Comparison of ENCODE assay signal across 11 cellular contexts in genomic region chr11:73233211-73233610, GRCh38. TPM values are rescaled to one million over a fixed set of nuclear protein-coding genes. Genes with fewer than 3 reads are reported as not detected.
"Had no signal": no experiment of that assay in that cellular context is flagged by ENCODE, and none has a peak within 500 bp of the region (broad histone marks: within the 10 kb centered on the region; RNA-seq: fewer than 3 reads in every experiment).

No MANE protein-coding gene starts in this region.

- H3K36me3 ChIP-seq: stomach, uterus had no signal

- DNase-seq: activated CD4-positive, alpha-beta T cell treated with anti-CD3 and anti-CD28 coated beads, Interleukin-2, amount 10 ng/mL, durations not matched to agents 24 days and 14 days; cerebellar nuclear complex; esophagus squamous epithelium; foreskin fibroblast; left ventricle myocardium superior; mesenchymal stem cell; stimulated activated CD4-positive, alpha-beta T cell treated with anti-CD3 and anti-CD28 coated beads, Interleukin-4, amount 100 ng/mL, for 4 hours; stomach had no signal

- H3K27ac ChIP-seq: esophagus squamous epithelium, stomach, uterus had no signal

- H3K27me3 ChIP-seq: esophagus squamous epithelium, stomach, uterus had no signal

- H3K9me3 ChIP-seq: esophagus squamous epithelium, stomach, uterus had no signal

- ATAC-seq: activated naive CD4-positive, alpha-beta T cell treated with anti-CD3 and anti-CD28 coated beads, Interleukin-2, amount 50 U/mL, for 72 hours; activated T-helper 17 cell treated with anti-CD3 and anti-CD28 coated beads, Interleukin-2, amount 50 U/mL, for 72 hours; left ventricle myocardium superior had no signal

- H3K4me3 ChIP-seq: esophagus squamous epithelium, stomach, uterus had no signal

- H3K4me1 ChIP-seq: uterus had no signal

RNA-seq across cellular contexts. Expression of gene P2RY2, which starts 15.1 kb away (rescaled TPM):
- total RNA-seq: activated CD4-positive, alpha-beta T cell treated with anti-CD3 and anti-CD28 coated beads, Interleukin-2, amount 10 ng/mL, durations not matched to agents 24 days and 14 days; activated naive CD4-positive, alpha-beta T cell treated with anti-CD3 and anti-CD28 coated beads, Interleukin-2, amount 50 U/mL, for 72 hours; activated T-helper 17 cell treated with anti-CD3 and anti-CD28 coated beads, Interleukin-2, amount 50 U/mL, for 72 hours had no signal

RNA-seq across cellular contexts. Expression of gene P2RY6, which starts 38.9 kb away (rescaled TPM):
- total RNA-seq: activated CD4-positive, alpha-beta T cell treated with anti-CD3 and anti-CD28 coated beads, Interleukin-2, amount 10 ng/mL, durations not matched to agents 24 days and 14 days; activated naive CD4-positive, alpha-beta T cell treated with anti-CD3 and anti-CD28 coated beads, Interleukin-2, amount 50 U/mL, for 72 hours; activated T-helper 17 cell treated with anti-CD3 and anti-CD28 coated beads, Interleukin-2, amount 50 U/mL, for 72 hours had no signal
